ENCODE assay signal across 1 cellular context in the genomic region with DNA sequence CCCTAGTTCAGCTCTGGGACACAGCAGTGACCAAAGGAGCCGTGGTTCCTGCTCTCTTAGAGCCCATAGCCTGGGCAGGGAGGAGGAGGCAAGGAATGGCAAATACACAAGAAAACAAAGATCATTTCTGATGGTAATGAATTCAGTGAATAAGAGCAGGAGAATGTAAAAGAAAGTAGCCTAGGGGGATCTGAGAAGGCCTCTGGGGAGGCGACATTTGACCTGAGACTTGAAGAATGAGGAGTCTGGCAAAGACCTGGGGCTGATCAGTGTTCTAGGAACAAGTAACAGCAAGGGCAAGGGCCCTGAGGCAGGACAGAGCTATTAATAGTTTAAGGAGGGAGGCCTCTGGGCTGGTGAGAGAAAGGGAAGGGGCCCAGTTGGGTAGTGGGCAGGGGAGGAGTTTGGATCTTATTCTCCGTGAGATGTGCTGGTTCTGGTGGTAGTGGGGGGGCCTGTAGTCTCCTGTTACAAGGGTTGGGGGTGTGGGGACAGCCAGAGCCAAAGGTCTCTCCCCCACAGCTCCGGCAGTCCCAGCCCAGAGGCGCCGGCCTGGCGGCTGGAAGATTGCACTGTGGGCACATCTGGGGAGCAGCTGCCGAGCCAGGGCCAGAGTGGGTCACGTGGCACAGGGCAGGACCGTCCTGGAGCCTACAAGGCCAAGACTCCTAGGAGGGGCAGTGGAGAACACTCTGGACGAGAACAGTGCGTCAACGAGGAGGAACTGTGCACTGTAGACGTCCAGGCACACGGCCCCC.
TF ChIP-seq lines count a peak whose summit lies in the region.

No MANE protein-coding gene starts in this region.

TF ChIP-seq in K562, 482 proteins besides CTCF, POLR2A, EP300 and RAD21 (continued from another document and continues in another):
- TF ChIP-seq ZBTB7A (IDR thresholded peaks at IDR 0.05; ENCODE audit: borderline replicate concordance, control insufficient read depth, low read depth, low read length) (peak; percentile 56; the same call in 1 of the 2 replicates), BRD9 (IDR thresholded peaks at IDR 0.05; ENCODE audit: low read depth, partially characterized antibody) (peak; percentile 91), HNRNPL (IDR thresholded peaks at IDR 0.05; ENCODE audit: low read depth, low read length) (0 out of 2 replicates have a peak, but pooled peaks have one; percentile 45), ZNF41 (CRISPR knock-in tag; conservative IDR thresholded peaks at IDR 0.05) (no peak), TCF7L2 (IDR thresholded peaks at IDR 0.05; ENCODE audit: low read depth, low read length) (no peak), ZNF253 (CRISPR knock-in tag; conservative IDR thresholded peaks at IDR 0.05) (no peak), BCOR (IDR thresholded peaks at IDR 0.05) (peak; percentile 99), RBFOX2 (IDR thresholded peaks at IDR 0.05; ENCODE audit: low read depth, low read length) (0 out of 2 replicates have a peak, but pooled peaks have one; percentile 25), SAP30 (IDR thresholded peaks at IDR 0.05; ENCODE audit: borderline replicate concordance, insufficient read depth, low read depth, low read length, poor library complexity, severe bottlenecking) (no peak), XRCC5 (IDR thresholded peaks at IDR 0.05; ENCODE audit: low read depth, low read length) (no peak), GATAD2A (IDR thresholded peaks at IDR 0.05) (0 out of 2 replicates have a peak, but pooled peaks have one; percentile 50), CHCHD3 (CRISPR knock-in tag; IDR thresholded peaks at IDR 0.05) (no peak), FUS (optimal IDR thresholded peaks at IDR 0.05; ENCODE audit: low read depth, low read length) (no peak), CBFA2T3 (IDR thresholded peaks at IDR 0.05) (peak; percentile 54), SRSF7 (optimal IDR thresholded peaks at IDR 0.05; ENCODE audit: low read depth, low read length) (no peak), RAD51 (IDR thresholded peaks at IDR 0.05; ENCODE audit: borderline replicate concordance, low read depth) (peak; percentile 63; the same call in 1 of the 2 replicates), TRIM28 (IDR thresholded peaks at IDR 0.05) (no peak), ATF7 (IDR thresholded peaks at IDR 0.05) (peak; percentile 36; the same call in 1 of the 2 replicates), ETV5 (CRISPR knock-in tag; IDR thresholded peaks at IDR 0.05; ENCODE audit: low read depth) (no peak), ESRRA (IDR thresholded peaks at IDR 0.05; ENCODE audit: borderline replicate concordance, low read depth) (no peak), CBFB (CRISPR knock-in tag; IDR thresholded peaks at IDR 0.05) (no peak), SPI1 (IDR thresholded peaks at IDR 0.05; ENCODE audit: borderline replicate concordance, low read depth, low read length) (no peak), NCOA4 (IDR thresholded peaks at IDR 0.05; ENCODE audit: partially characterized antibody) (no peak), ZSCAN29 (IDR thresholded peaks at IDR 0.05) (no peak), KHSRP (IDR thresholded peaks at IDR 0.05) (no peak), HLTF (IDR thresholded peaks at IDR 0.05) (no peak), TSC22D4 (tag; IDR thresholded peaks at IDR 0.05) (no peak), ZNF133 (CRISPR knock-in tag; IDR thresholded peaks at IDR 0.05) (no peak), MAZ (CRISPR knock-in tag; conservative IDR thresholded peaks at IDR 0.05 in 1 of 2, IDR thresholded peaks at IDR 0.05 in 1 of 2) (no peak), RB1 (IDR thresholded peaks at IDR 0.05; ENCODE audit: low read depth) (peak; percentile 54; the same call in 1 of the 2 replicates), SIN3B (IDR thresholded peaks at IDR 0.05; ENCODE audit: low read depth) (no peak), IFI16 (CRISPR knock-in tag; IDR thresholded peaks at IDR 0.05) (no peak), MCM7 (IDR thresholded peaks at IDR 0.05) (no peak), HMG20A (CRISPR knock-in tag; conservative IDR thresholded peaks at IDR 0.05) (no peak), BACH1 (tag; IDR thresholded peaks at IDR 0.05) (no peak), CBFA2T2 (conservative IDR thresholded peaks at IDR 0.05) (peak; percentile 49), ZFX (CRISPR knock-in tag; IDR thresholded peaks at IDR 0.05) (peak; percentile 25), TCF7 (IDR thresholded peaks at IDR 0.05; ENCODE audit: borderline replicate concordance) (no peak)
- TF ChIP-seq, protein P1, sequence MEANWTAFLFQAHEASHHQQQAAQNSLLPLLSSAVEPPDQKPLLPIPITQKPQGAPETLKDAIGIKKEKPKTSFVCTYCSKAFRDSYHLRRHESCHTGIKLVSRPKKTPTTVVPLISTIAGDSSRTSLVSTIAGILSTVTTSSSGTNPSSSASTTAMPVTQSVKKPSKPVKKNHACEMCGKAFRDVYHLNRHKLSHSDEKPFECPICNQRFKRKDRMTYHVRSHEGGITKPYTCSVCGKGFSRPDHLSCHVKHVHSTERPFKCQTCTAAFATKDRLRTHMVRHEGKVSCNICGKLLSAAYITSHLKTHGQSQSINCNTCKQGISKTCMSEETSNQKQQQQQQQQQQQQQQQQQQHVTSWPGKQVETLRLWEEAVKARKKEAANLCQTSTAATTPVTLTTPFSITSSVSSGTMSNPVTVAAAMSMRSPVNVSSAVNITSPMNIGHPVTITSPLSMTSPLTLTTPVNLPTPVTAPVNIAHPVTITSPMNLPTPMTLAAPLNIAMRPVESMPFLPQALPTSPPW (CRISPR knock-in tag; IDR thresholded peaks at IDR 0.05), result peak; percentile 37
- TF ChIP-seq, protein P2, sequence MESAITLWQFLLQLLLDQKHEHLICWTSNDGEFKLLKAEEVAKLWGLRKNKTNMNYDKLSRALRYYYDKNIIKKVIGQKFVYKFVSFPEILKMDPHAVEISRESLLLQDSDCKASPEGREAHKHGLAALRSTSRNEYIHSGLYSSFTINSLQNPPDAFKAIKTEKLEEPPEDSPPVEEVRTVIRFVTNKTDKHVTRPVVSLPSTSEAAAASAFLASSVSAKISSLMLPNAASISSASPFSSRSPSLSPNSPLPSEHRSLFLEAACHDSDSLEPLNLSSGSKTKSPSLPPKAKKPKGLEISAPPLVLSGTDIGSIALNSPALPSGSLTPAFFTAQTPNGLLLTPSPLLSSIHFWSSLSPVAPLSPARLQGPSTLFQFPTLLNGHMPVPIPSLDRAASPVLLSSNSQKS (CRISPR knock-in tag; IDR thresholded peaks at IDR 0.05), result no peak
- TF ChIP-seq, protein P3, sequence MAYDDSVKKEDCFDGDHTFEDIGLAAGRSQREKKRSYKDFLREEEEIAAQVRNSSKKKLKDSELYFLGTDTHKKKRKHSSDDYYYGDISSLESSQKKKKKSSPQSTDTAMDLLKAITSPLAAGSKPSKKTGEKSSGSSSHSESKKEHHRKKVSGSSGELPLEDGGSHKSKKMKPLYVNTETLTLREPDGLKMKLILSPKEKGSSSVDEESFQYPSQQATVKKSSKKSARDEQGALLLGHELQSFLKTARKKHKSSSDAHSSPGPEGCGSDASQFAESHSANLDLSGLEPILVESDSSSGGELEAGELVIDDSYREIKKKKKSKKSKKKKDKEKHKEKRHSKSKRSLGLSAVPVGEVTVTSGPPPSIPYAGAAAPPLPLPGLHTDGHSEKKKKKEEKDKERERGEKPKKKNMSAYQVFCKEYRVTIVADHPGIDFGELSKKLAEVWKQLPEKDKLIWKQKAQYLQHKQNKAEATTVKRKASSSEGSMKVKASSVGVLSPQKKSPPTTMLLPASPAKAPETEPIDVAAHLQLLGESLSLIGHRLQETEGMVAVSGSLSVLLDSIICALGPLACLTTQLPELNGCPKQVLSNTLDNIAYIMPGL (CRISPR knock-in tag; IDR thresholded peaks at IDR 0.05), result no peak
- TF ChIP-seq, protein P4, sequence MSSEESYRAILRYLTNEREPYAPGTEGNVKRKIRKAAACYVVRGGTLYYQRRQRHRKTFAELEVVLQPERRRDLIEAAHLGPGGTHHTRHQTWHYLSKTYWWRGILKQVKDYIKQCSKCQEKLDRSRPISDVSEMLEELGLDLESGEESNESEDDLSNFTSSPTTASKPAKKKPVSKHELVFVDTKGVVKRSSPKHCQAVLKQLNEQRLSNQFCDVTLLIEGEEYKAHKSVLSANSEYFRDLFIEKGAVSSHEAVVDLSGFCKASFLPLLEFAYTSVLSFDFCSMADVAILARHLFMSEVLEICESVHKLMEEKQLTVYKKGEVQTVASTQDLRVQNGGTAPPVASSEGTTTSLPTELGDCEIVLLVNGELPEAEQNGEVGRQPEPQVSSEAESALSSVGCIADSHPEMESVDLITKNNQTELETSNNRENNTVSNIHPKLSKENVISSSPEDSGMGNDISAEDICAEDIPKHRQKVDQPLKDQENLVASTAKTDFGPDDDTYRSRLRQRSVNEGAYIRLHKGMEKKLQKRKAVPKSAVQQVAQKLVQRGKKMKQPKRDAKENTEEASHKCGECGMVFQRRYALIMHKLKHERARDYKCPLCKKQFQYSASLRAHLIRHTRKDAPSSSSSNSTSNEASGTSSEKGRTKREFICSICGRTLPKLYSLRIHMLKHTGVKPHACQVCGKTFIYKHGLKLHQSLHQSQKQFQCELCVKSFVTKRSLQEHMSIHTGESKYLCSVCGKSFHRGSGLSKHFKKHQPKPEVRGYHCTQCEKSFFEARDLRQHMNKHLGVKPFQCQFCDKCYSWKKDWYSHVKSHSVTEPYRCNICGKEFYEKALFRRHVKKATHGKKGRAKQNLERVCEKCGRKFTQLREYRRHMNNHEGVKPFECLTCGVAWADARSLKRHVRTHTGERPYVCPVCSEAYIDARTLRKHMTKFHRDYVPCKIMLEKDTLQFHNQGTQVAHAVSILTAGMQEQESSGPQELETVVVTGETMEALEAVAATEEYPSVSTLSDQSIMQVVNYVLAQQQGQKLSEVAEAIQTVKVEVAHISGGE (CRISPR knock-in tag; IDR thresholded peaks at IDR 0.05), result no peak
- TF ChIP-seq, protein P5, sequence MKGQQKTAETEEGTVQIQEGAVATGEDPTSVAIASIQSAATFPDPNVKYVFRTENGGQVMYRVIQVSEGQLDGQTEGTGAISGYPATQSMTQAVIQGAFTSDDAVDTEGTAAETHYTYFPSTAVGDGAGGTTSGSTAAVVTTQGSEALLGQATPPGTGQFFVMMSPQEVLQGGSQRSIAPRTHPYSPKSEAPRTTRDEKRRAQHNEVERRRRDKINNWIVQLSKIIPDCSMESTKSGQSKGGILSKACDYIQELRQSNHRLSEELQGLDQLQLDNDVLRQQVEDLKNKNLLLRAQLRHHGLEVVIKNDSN (CRISPR knock-in tag; IDR thresholded peaks at IDR 0.05), result peak; percentile 61; the same call in 1 of the 2 replicates
- TF ChIP-seq, protein P6, sequence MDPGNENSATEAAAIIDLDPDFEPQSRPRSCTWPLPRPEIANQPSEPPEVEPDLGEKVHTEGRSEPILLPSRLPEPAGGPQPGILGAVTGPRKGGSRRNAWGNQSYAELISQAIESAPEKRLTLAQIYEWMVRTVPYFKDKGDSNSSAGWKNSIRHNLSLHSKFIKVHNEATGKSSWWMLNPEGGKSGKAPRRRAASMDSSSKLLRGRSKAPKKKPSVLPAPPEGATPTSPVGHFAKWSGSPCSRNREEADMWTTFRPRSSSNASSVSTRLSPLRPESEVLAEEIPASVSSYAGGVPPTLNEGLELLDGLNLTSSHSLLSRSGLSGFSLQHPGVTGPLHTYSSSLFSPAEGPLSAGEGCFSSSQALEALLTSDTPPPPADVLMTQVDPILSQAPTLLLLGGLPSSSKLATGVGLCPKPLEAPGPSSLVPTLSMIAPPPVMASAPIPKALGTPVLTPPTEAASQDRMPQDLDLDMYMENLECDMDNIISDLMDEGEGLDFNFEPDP (CRISPR knock-in tag; IDR thresholded peaks at IDR 0.05), result no peak
- TF ChIP-seq, protein P7, sequence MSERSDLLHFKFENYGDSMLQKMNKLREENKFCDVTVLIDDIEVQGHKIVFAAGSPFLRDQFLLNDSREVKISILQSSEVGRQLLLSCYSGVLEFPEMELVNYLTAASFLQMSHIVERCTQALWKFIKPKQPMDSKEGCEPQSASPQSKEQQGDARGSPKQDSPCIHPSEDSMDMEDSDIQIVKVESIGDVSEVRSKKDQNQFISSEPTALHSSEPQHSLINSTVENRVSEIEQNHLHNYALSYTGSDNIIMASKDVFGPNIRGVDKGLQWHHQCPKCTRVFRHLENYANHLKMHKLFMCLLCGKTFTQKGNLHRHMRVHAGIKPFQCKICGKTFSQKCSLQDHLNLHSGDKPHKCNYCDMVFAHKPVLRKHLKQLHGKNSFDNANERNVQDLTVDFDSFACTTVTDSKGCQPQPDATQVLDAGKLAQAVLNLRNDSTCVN (CRISPR knock-in tag; IDR thresholded peaks at IDR 0.05), result no peak
